In the genomic region with DNA sequence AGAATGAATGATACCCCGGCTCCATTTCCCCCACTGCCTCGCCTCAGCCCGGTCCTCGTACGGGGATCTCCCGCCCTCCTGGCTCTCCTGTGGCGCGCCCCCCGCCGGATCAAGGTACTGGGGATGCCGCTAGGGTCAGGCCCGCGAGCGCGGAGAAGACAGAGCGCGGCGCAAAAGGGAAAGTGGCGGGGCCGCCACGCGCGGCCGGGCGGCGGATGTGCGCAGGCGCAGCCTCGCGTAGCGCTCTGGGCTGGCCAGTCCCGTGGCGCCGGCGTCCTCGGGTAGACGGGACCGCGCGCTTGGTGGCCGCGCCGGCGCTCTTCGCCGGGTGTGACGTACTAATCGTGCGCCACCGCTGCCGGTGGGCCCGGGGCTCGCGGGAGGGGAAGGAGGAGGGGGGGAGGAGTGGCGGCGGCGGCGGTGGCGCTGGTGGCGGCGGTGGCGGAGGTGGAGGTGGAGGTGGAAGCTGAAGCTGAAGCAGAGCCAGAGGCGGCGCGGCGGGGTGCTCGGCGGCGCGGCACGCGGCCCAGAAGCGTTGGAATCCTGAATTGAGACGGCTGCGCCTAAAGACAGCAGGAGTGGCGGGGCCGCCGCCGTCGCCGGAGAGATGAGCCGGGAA, we compare ENCODE assay signal across 8 cellular contexts. TPM values are rescaled to one million over a fixed set of nuclear protein-coding genes. Genes with fewer than 3 reads are reported as not detected.
DNase-seq lines count a peak whose midpoint lies in the region; ATAC-seq lines count a peak whose summit lies in the region.

A gene (plus strand): TSS at position 331 of the 619 bp plus-strand sequence. CDS start 1,158 bp downstream, outside the sequence.

- no peaks in the 10 kb centered on the region for H3K27me3 ChIP-seq in ACC112 (ENCODE audit: insufficient read depth, low read length)

- H3K79me2 ChIP-seq in ACC112 (ENCODE audit: control insufficient read depth, insufficient read depth, low read length, unreplicated experiment): peaks cover 49% of the 10 kb centered on the region

- H3K27ac ChIP-seq in ACC112 (ENCODE audit: low read depth, low read length): peak within 1 kb of the TSS; percentile 78

- H3K4me3 ChIP-seq in ACC112 (ENCODE audit: low read depth, low read length): peak within 1 kb of the TSS; percentile 96

- peak; percentile 91 for DNase-seq in NCI-H510A (lab: John Stamatoyannopoulos, UW)
- peak; percentile 88 for DNase-seq in activated CD4-positive, alpha-beta T cell treated with anti-CD3 and anti-CD28 coated beads, Interleukin-2, amount 50 U/mL, for 1 hour
- peak; percentile 87 for DNase-seq in dedifferentiated amniotic fluid mesenchymal stem cell (ENCODE audit: extremely low spot score)
- peak; percentile 93 for DNase-seq in left lobe of liver (ENCODE audit: low spot score)
- peak; percentile 90 for DNase-seq in stimulated activated CD4-positive, alpha-beta T cell treated with anti-CD3 and anti-CD28 coated beads, Interleukin-1b, Interleukin-23, amount 100 ng/mL, for 48 hours

- H3K4me1 ChIP-seq in ACC112 (ENCODE audit: control insufficient read depth, insufficient read depth, low read length, unreplicated experiment): peaks cover 45% of the 10 kb centered on the region

- peak; percentile 56 for ATAC-seq in GM18861 (IDR thresholded peaks at IDR 0.05; ENCODE audit: unreplicated experiment)
- peak; percentile 48 for ATAC-seq in HG03103 (IDR thresholded peaks at IDR 0.05; ENCODE audit: low read depth, unreplicated experiment)
- peak; percentile 76 for ATAC-seq in left lobe of liver

- H3K36me3 ChIP-seq in ACC112 (ENCODE audit: insufficient read depth, low read length): peaks cover 17% of the 10 kb centered on the region; the same call in 1 of the 2 replicates

- peak within 1 kb of the TSS; percentile 90 for H2AFZ ChIP-seq in ACC112 (ENCODE audit: low read length, unreplicated experiment)

RNA-seq across cellular contexts. Expression of the gene that starts here (rescaled TPM):
- 14.1 TPM for total RNA-seq in left lobe of liver

Comparison
In these comparisons a context has a peak if more than half of its experiments do, and no peak if none do; other contexts are left out.
1. Peak in every context shown above with its lines: DNase-seq, ATAC-seq, H3K4me3 ChIP-seq and H3K27ac ChIP-seq.